ENCODE assay signal across 25 cellular contexts in the genomic region with DNA sequence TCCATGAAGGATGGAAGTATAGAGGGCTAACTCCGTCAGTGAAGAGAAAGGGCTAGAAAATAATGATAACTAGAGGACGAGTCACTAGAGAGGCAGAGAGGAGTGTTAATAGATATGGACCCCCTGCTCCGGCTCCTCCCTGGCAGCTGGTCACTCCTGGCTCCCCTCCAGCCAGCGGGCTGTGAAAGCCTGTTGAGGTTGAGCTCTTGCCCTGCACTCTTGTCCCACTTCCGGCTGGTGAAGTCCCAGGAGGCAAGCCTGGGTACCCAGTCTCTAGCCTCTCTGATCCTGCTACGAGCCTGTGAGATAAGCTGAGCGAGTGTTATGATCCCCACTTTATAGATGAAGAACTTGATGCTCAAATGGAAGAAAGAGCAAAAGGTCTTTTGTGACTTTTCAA.
DNase-seq lines count a peak whose midpoint lies in the region; ATAC-seq and TF ChIP-seq lines count a peak whose summit lies in the region.
"Had no signal": no experiment of that assay in that cellular context is flagged by ENCODE, and none has a peak within 500 bp of the region (broad histone marks: within the 10 kb centered on the region; RNA-seq: fewer than 3 reads in every experiment).

No MANE protein-coding gene starts in this region.

- peak overlapping the region; percentile 79 for H3K4me2 ChIP-seq in BLaER1
- no peak overlapping the region for H3K4me2 ChIP-seq in H9 (ENCODE audit: insufficient read depth, insufficient read length, low read length)
- no peak overlapping the region for H3K4me2 ChIP-seq in mammary epithelial cell (ENCODE audit: insufficient read depth, low read depth, low read length)

- H3K79me2 ChIP-seq in H9 (ENCODE audit: insufficient read depth, low read length) (no peaks in the 10 kb centered on the region), mammary epithelial cell (ENCODE audit: insufficient read depth, low read length) (no peaks in the 10 kb centered on the region)

- no peak overlapping the region for H3K9ac ChIP-seq in BLaER1
- no peak overlapping the region for H3K9ac ChIP-seq in H9 (ENCODE audit: extremely low read depth, insufficient read length, low read length)
- H3K9ac ChIP-seq in mammary epithelial cell (ENCODE audit: insufficient read depth, low read length) = no peak overlapping the region

- H2BK15ac ChIP-seq in H9 (ENCODE audit: low read depth, low read length) = no peak overlapping the region

- H3K27ac Mint-ChIP-seq in WTC11 = no peak overlapping the region
- H3K27ac Mint-ChIP-seq in H9 = no peak overlapping the region; a peak in 1 of 7 replicates
- H3K27ac Mint-ChIP-seq: activated CD4-positive, alpha-beta memory T cell treated with anti-CD3 and anti-CD28 coated beads, Interleukin-2, amount 10 ng/mL, durations not matched to agents 7 days and 5 days; activated naive CD4-positive, alpha-beta T cell treated with anti-CD3 and anti-CD28 coated beads, Interleukin-2, amount 50 U/mL, for 24 hours; CD4-positive, alpha-beta memory T cell; T-helper 1 cell treated with Interleukin-12 subunit alpha and Interleukin-12 subunit beta and Interleukin-4 antibody, amounts not matched to agents 30 μg/mL and 1 μg/mL, for 36 hours had no signal

- DNase-seq in H7 (peak; percentile 29), WTC11 (ENCODE audit: low spot score) (no peak), left kidney (ENCODE audit: low read depth, low spot score) (peak; percentile 45), SHP77 treated with DMSO at 0.1 percent for 48 hours (lab: John Stamatoyannopoulos, UW) (no peak), H9 (no peak), mammary epithelial cell (no peak)
- DNase-seq: activated CD4-positive, alpha-beta memory T cell treated with anti-CD3 and anti-CD28 coated beads, Interleukin-2, amount 10 ng/mL, durations not matched to agents 7 days and 5 days; activated T-cell treated with anti-CD3 and anti-CD28 coated beads, Interleukin-2, amount 50 U/mL, for 4 hours; CD4-positive, alpha-beta memory T cell; cortex of kidney; left ventricle myocardium superior; MV-4-11; NCI-H2171; small intestine; stimulated activated CD8-positive, alpha-beta memory T cell treated with anti-CD3 and anti-CD28 coated beads, Interleukin-4, amount 100 ng/mL, for 48 hours; WERI-Rb-1 had no signal

- no peak overlapping the region for H2BK5ac ChIP-seq in H9 (ENCODE audit: insufficient read length, low read length)

- no peak overlapping the region for H3K56ac ChIP-seq in H9 (ENCODE audit: insufficient read length, low read depth, low read length)

- H3K27me3 Mint-ChIP-seq in WTC11 (ENCODE audit: low read depth) (no peaks in the 10 kb centered on the region; the same call in 1 of the 2 replicates), H9 (ENCODE audit: low read depth) (peaks cover 26% of the 10 kb centered on the region)

- H3K4me1 ChIP-seq in BLaER1 = peaks cover 32% of the 10 kb centered on the region
- H3K4me1 ChIP-seq in H9 (ENCODE audit: insufficient read depth, low read length) = 0 out of 2 replicates have a peak, but pooled peaks cover 3% of the 10 kb centered on the region
- H3K4me1 ChIP-seq in mammary epithelial cell (ENCODE audit: insufficient read depth, low read length) = no peaks in the 10 kb centered on the region
- H3K4me1 ChIP-seq: vagina had no signal

- H3K27ac ChIP-seq in BLaER1 (no peak overlapping the region), H9 (ENCODE audit: insufficient read length, low read depth, low read length) (no peak overlapping the region), mammary epithelial cell (ENCODE audit: insufficient read depth, low read depth, low read length) (no peak overlapping the region)
- H3K27ac ChIP-seq: epithelial cell of prostate, HL-60, vagina, WERI-Rb-1 had no signal

- no peak overlapping the region for H3K18ac ChIP-seq in H9 (ENCODE audit: insufficient read length, low read depth, low read length)

- H3K36me3 ChIP-seq in BLaER1 = no peaks in the 10 kb centered on the region
- no peaks in the 10 kb centered on the region for H3K36me3 ChIP-seq in H7 (replicated peaks; ENCODE audit: control insufficient read depth, insufficient read depth, low read length)
- H3K36me3 ChIP-seq in mammary epithelial cell (ENCODE audit: insufficient read depth, low read length) = no peaks in the 10 kb centered on the region
- H3K36me3 ChIP-seq: vagina, WERI-Rb-1 had no signal

- H3K4me3 ChIP-seq in BLaER1 (no peak overlapping the region), H7 (ENCODE audit: insufficient read depth, low read depth, low read length) (no peak overlapping the region), mammary epithelial cell (replicated peaks in 1 of 3; ENCODE audit: insufficient read depth in 1 of 3, low read depth in 2 of 3, low read length in 3 of 3) (no peak overlapping the region)
- H3K4me3 ChIP-seq: K562, vagina had no signal

- no peaks in the 10 kb centered on the region for H3K23me2 ChIP-seq in H9 (ENCODE audit: insufficient read length, low read depth, low read length, poor library complexity, severe bottlenecking)

- dilution Hi-C loops in mammary epithelial cell (cut with HindIII; ENCODE audit: low sequenced_read_pairs) = no loop called here

- no peak overlapping the region for H3K14ac ChIP-seq in H9 (ENCODE audit: insufficient read depth, low read length)

- H3K4ac ChIP-seq in H9 (ENCODE audit: low read depth, low read length) = no peak overlapping the region

- H4K8ac ChIP-seq in H9 (replicated peaks; ENCODE audit: insufficient read length, low read depth, low read length) = no peak overlapping the region

- no peak overlapping the region for H3K23ac ChIP-seq in H9 (ENCODE audit: insufficient read length, low read depth, low read length)

- no CpG with 5 or more reads among the region's 7 CpGs for WGBS in H9 (ENCODE audit: extremely low coverage, insufficient read length, low lambda C conversion rate)
- WGBS in mammary epithelial cell (ENCODE audit: low coverage, missing lambda C conversion rate) = 61% methylated on average over 7 of the region's 7 CpGs

- H3T11ph ChIP-seq in H9 (ENCODE audit: low read length) = no peak overlapping the region

- H3K79me1 ChIP-seq in H9 (ENCODE audit: insufficient read depth, low read depth, low read length, poor library complexity, severe bottlenecking) = no peaks in the 10 kb centered on the region

- no peak overlapping the region for H2BK20ac ChIP-seq in H9 (ENCODE audit: low read depth, low read length, poor library complexity, severe bottlenecking)

- POLR2A ChIA-PET in WTC11 (lab: Charles Lee) = no interaction called here

- no peak overlapping the region for H2AK5ac ChIP-seq in H9 (ENCODE audit: insufficient read length, low read length)

- H4K20me1 ChIP-seq in BLaER1 (no peaks in the 10 kb centered on the region), H9 (ENCODE audit: control insufficient read depth, insufficient read depth, insufficient read length) (no peaks in the 10 kb centered on the region), mammary epithelial cell (ENCODE audit: insufficient read depth, low read length) (no peaks in the 10 kb centered on the region)

- CTCF ChIA-PET in WTC11 (lab: Charles Lee) (interaction anchor here (1.3 kb wide), 1 partner anchor 246 kb away, joined by 3 read pairs; no protein-coding TSS in a partner anchor), mammary epithelial cell (lab: Charles Lee; ENCODE audit: low non-redundant PET) (no interaction called here)

- H3K4me3 Mint-ChIP-seq in WTC11 = peak overlapping the region; percentile 4; the same call in 1 of the 2 replicates
- no peak overlapping the region for H3K4me3 Mint-ChIP-seq in H9
- H3K4me3 Mint-ChIP-seq: activated CD4-positive, alpha-beta memory T cell treated with anti-CD3 and anti-CD28 coated beads, Interleukin-2, amount 10 ng/mL, durations not matched to agents 7 days and 5 days; activated naive CD4-positive, alpha-beta T cell treated with anti-CD3 and anti-CD28 coated beads, Interleukin-2, amount 50 U/mL, for 24 hours; activated T-cell treated with anti-CD3 and anti-CD28 coated beads, Interleukin-2, amount 50 U/mL, for 4 hours; CD4-positive, alpha-beta memory T cell; T-helper 1 cell treated with Interleukin-12 subunit alpha and Interleukin-12 subunit beta and Interleukin-4 antibody, amounts not matched to agents 30 μg/mL and 1 μg/mL, for 36 hours had no signal

- no peak overlapping the region for H2BK120ac ChIP-seq in H9 (ENCODE audit: low read depth, low read length, poor library complexity, severe bottlenecking)

- H3K9me3 ChIP-seq in BLaER1 (no peaks in the 10 kb centered on the region), H9 (ENCODE audit: control insufficient read depth, low read depth, low read length) (no peaks in the 10 kb centered on the region), mammary epithelial cell (replicated peaks; ENCODE audit: insufficient read depth, low read length) (no peaks in the 10 kb centered on the region)
- H3K9me3 ChIP-seq: vagina had no signal

- H4K91ac ChIP-seq in H9 (ENCODE audit: insufficient read length, low read depth, low read length) = no peak overlapping the region

- H3K4me1 Mint-ChIP-seq in WTC11 (peaks cover 24% of the 10 kb centered on the region), H9 (peaks cover 19 to 23% of the 10 kb centered on the region in 2 experiments)
- H3K4me1 Mint-ChIP-seq: activated CD4-positive, alpha-beta memory T cell treated with anti-CD3 and anti-CD28 coated beads, Interleukin-2, amount 10 ng/mL, durations not matched to agents 7 days and 5 days; activated naive CD4-positive, alpha-beta T cell treated with anti-CD3 and anti-CD28 coated beads, Interleukin-2, amount 50 U/mL, for 24 hours had no signal

- H2BK12ac ChIP-seq in H9 (ENCODE audit: insufficient read length, low read depth, low read length) = no peak overlapping the region

- H4K5ac ChIP-seq in H9 (ENCODE audit: insufficient read length, low read depth, low read length) = no peak overlapping the region

- peak; percentile 33; the same call in 1 of the 2 replicates for ATAC-seq in WTC11
- no peak for ATAC-seq in GM19452 (IDR thresholded peaks at IDR 0.05; ENCODE audit: unreplicated experiment)
- ATAC-seq: activated T-cell treated with anti-CD3 and anti-CD28 coated beads, Interleukin-2, amount 50 U/mL, for 4 hours; HCT116; K562; left ventricle myocardium superior had no signal

- no peaks in the 10 kb centered on the region for H3K36me3 Mint-ChIP-seq in WTC11
- H3K36me3 Mint-ChIP-seq in H9 (ENCODE audit: insufficient read depth in 1 of 3, low read depth in 3 of 3) = no peaks in the 10 kb centered on the region
- H3K36me3 Mint-ChIP-seq: activated naive CD4-positive, alpha-beta T cell treated with anti-CD3 and anti-CD28 coated beads, Interleukin-2, amount 50 U/mL, for 24 hours; CD4-positive, alpha-beta memory T cell had no signal

- in situ Hi-C loops in mammary epithelial cell (cut with MboI; ENCODE audit: low sequenced_read_pairs in 2 of 2) = no loop called here

- BruUV-seq in mammary epithelial cell (replicated peaks; lab: Mats Ljungman, UMichigan) = no TSS peak

- TF ChIP-seq CTCF in WTC11 (IDR thresholded peaks at IDR 0.05) = no peak
- TF ChIP-seq CTCF in H9 (conservative IDR thresholded peaks at IDR 0.05) = no peak
- no peak for TF ChIP-seq CTCF in mammary epithelial cell (conservative IDR thresholded peaks at IDR 0.05 in 1 of 2, IDR thresholded peaks at IDR 0.05 in 1 of 2; ENCODE audit: extremely low read depth in 1 of 2, insufficient read depth in 1 of 2, low read depth in 1 of 2, low read length in 2 of 2)

- intact Hi-C loops in mammary epithelial cell (cut with micrococcal nuclease) = no loop called here

- H2AFZ ChIP-seq in H9 (ENCODE audit: low read length) = no peak overlapping the region
- H2AFZ ChIP-seq in mammary epithelial cell (ENCODE audit: low read depth, low read length) = no peak overlapping the region

- no peaks in the 10 kb centered on the region for H3K27me3 ChIP-seq in BLaER1
- H3K27me3 ChIP-seq in H7 (ENCODE audit: control insufficient read depth, insufficient read depth, low read length) = no peaks in the 10 kb centered on the region
- peaks cover 2% of the 10 kb centered on the region; the same call in 1 of the 2 replicates for H3K27me3 ChIP-seq in H9 (ENCODE audit: insufficient read depth, low read length)
- H3K27me3 ChIP-seq in mammary epithelial cell (ENCODE audit: insufficient read depth, low read length) = peaks cover 4% of the 10 kb centered on the region
- H3K27me3 ChIP-seq: vagina had no signal

- H3K9me3 Mint-ChIP-seq in WTC11 (no peaks in the 10 kb centered on the region), H9 (no peaks in the 10 kb centered on the region; a peak in 1 of 5 replicates)
- H3K9me3 Mint-ChIP-seq: activated CD4-positive, alpha-beta memory T cell treated with anti-CD3 and anti-CD28 coated beads, Interleukin-2, amount 10 ng/mL, durations not matched to agents 7 days and 5 days; activated naive CD4-positive, alpha-beta T cell treated with anti-CD3 and anti-CD28 coated beads, Interleukin-2, amount 50 U/mL, for 24 hours; activated T-cell treated with anti-CD3 and anti-CD28 coated beads, Interleukin-2, amount 50 U/mL, for 4 hours; CD4-positive, alpha-beta memory T cell; T-helper 1 cell treated with Interleukin-12 subunit alpha and Interleukin-12 subunit beta and Interleukin-4 antibody, amounts not matched to agents 30 μg/mL and 1 μg/mL, for 36 hours had no signal

Comparison
In these comparisons a context has a peak if more than half of its experiments do, and no peak if none do; other contexts are left out.
1. DNase-seq: peak in H7 (single experiment) and left kidney (single experiment); none in WTC11 (single experiment), SHP77 treated with DMSO at 0.1 percent for 48 hours (single experiment), H9 (single experiment) and mammary epithelial cell (single experiment).